1 cellular context compared by ENCODE assay signal in genomic region chr12:10226086-10226485, GRCh38.
TF ChIP-seq lines count a peak whose summit lies in the region.

No MANE protein-coding gene starts in this region.

TF ChIP-seq in IMR-90, 13 proteins besides CTCF, POLR2A, EP300 and RAD21 (continued from another document):
- no peak for TF ChIP-seq ELK1 (IDR thresholded peaks at IDR 0.05; ENCODE audit: borderline replicate concordance, low read depth, low read length)
- TF ChIP-seq USF2 (IDR thresholded peaks at IDR 0.05; ENCODE audit: low read depth, low read length), result no peak
- no peak for TF ChIP-seq NFE2L2 (IDR thresholded peaks at IDR 0.05; ENCODE audit: low read depth, low read length)
- no peak for TF ChIP-seq CHD1 (IDR thresholded peaks at IDR 0.05; ENCODE audit: low read depth, low read length)
- TF ChIP-seq RFX5 (IDR thresholded peaks at IDR 0.05; ENCODE audit: low read depth, low read length), result no peak
- no peak for TF ChIP-seq MAZ (IDR thresholded peaks at IDR 0.05; ENCODE audit: borderline replicate concordance, low read depth, low read length)
